10 cellular contexts compared by ENCODE assay signal in the genomic region with DNA sequence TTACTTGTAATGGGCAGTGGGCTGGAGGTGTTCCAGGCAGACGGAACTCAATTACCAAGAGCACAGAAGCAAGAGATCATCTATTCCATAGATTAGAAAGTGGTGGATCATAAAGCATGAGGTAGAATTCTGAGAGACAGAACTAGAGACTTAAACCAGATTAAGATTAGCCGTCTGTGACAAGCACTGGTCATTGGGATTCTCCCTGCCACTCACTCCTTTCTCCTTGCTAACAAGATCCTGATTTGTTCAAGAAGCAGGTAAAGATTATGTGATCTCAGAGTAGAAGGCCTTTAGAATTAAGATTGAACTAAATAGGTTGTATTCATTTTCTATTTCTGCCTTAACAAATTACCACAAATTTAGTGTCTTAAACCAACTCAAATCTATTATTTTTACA. TPM values are rescaled to one million over a fixed set of nuclear protein-coding genes. Genes with fewer than 3 reads are reported as not detected.
A peak's percentile ranks its signal among the peaks of the same experiment; 100 is the strongest.
DNase-seq lines count a peak whose midpoint lies in the region; ATAC-seq and TF ChIP-seq lines count a peak whose summit lies in the region.
"Had no signal": no experiment of that assay in that cellular context is flagged by ENCODE, and none has a peak within 500 bp of the region (broad histone marks: within the 10 kb centered on the region; RNA-seq: fewer than 3 reads in every experiment).

No MANE protein-coding gene starts in this region.

- H3K27ac ChIP-seq in PC-3 (ENCODE audit: low read length) = no peak overlapping the region
- no peak overlapping the region for H3K27ac ChIP-seq in fibroblast of lung (ENCODE audit: insufficient read depth, low read length)
- peak overlapping the region in 6 of 8 donors; percentile 90 to 94 (median 93) for H3K27ac ChIP-seq in spleen

- 0 out of 2 replicates have a peak, but pooled peaks cover 3% of the 10 kb centered on the region for H3K36me3 ChIP-seq in PC-3 (ENCODE audit: low read depth, low read length)
- H3K36me3 ChIP-seq in fibroblast of lung (ENCODE audit: control insufficient read depth, insufficient read depth, low read length) = peaks cover 3% of the 10 kb centered on the region
- peaks cover 0 to 6% (median 0%) of the 10 kb centered on the region in 6 donors for H3K36me3 ChIP-seq in spleen

- POLR2A ChIA-PET in activated CD4-positive, alpha-beta T cell treated with anti-CD3 and anti-CD28 coated beads for 36 hours (lab: Charles Lee) = interaction anchor here (0.6 kb wide), 1 partner anchor 1159 kb away, joined by 5 read pairs; no protein-coding TSS in a partner anchor
- POLR2A ChIA-PET in PC-3 (lab: Charles Lee; ENCODE audit: unreplicated experiment) = no interaction called here

- H3K4me3 Mint-ChIP-seq in activated CD4-positive, alpha-beta T cell treated with anti-CD3 and anti-CD28 coated beads for 36 hours = peak overlapping the region; percentile 90

- CTCF ChIA-PET in activated CD4-positive, alpha-beta T cell treated with anti-CD3 and anti-CD28 coated beads for 36 hours (lab: Charles Lee) = no interaction called here
- CTCF ChIA-PET in PC-3 (lab: Charles Lee) = no interaction called here

- H3K4me2 ChIP-seq in PC-3 (ENCODE audit: low read length) = peak overlapping the region; percentile 95
- peak overlapping the region; percentile 88 for H3K4me2 ChIP-seq in fibroblast of lung (ENCODE audit: extremely low read depth, insufficient read depth, low read length)

- H3K27me3 ChIP-seq in PC-3 (ENCODE audit: low read length) = no peaks in the 10 kb centered on the region
- no peaks in the 10 kb centered on the region for H3K27me3 ChIP-seq in fibroblast of lung (ENCODE audit: control insufficient read depth, insufficient read depth, low read length)
- H3K27me3 ChIP-seq in spleen (replicated peaks in 1 of 7) = no peaks in the 10 kb centered on the region
- H3K27me3 ChIP-seq: brain microvascular endothelial cell had no signal

- ATAC-seq in activated CD4-positive, alpha-beta T cell treated with anti-CD3 and anti-CD28 coated beads for 36 hours = no peak
- ATAC-seq in PC-3 = no peak
- ATAC-seq in left cardiac atrium = no peak

- H3K4me3 ChIP-seq in PC-3 (ENCODE audit: low read length) (no peak overlapping the region; the same call in 1 of the 2 replicates), fibroblast of lung (replicated peaks in 1 of 4; ENCODE audit: control extremely low read depth in 1 of 4, insufficient read depth in 1 of 4, low read depth in 3 of 4, low read length in 4 of 4) (peak overlapping the region in 1 of 4 experiments; percentile 80), spleen (peak overlapping the region in 4 of 8 donors; percentile 81 to 92 (median 87))

- WGBS in spleen, 5 donors = 90 to 98% (median 96%) methylated on average over 2 of the region's 2 CpGs

- no TSS peak for BruUV-seq in PC-3 (replicated peaks; lab: Mats Ljungman, UMichigan)

- H3K9ac ChIP-seq in PC-3 (ENCODE audit: low read length) = no peak overlapping the region
- H3K9ac ChIP-seq in fibroblast of lung (ENCODE audit: insufficient read depth, low read length) = no peak overlapping the region

- H3K4me1 ChIP-seq in PC-3 (ENCODE audit: insufficient read depth, low read length) = peaks cover 20% of the 10 kb centered on the region
- peaks cover 10% of the 10 kb centered on the region for H3K4me1 ChIP-seq in fibroblast of lung (ENCODE audit: control insufficient read depth, extremely low read depth, insufficient read depth, low read length)
- H3K4me1 ChIP-seq in spleen = peaks cover 14 to 42% (median 36%) of the 10 kb centered on the region in 6 donors

- H3K4me1 Mint-ChIP-seq in activated CD4-positive, alpha-beta T cell treated with anti-CD3 and anti-CD28 coated beads for 36 hours = peaks cover 26% of the 10 kb centered on the region

- peaks cover 8% of the 10 kb centered on the region; the same call in 1 of the 2 replicates for H4K20me1 ChIP-seq in PC-3 (ENCODE audit: low read length)
- no peaks in the 10 kb centered on the region for H4K20me1 ChIP-seq in fibroblast of lung (ENCODE audit: control insufficient read depth, extremely low read depth, insufficient read depth, low read length)

- H3K9me3 ChIP-seq in PC-3 (ENCODE audit: low read length) (no peaks in the 10 kb centered on the region), fibroblast of lung (ENCODE audit: control insufficient read depth, insufficient read depth, low read depth, low read length) (no peaks in the 10 kb centered on the region), spleen (no peaks in the 10 kb centered on the region)

- no peak for TF ChIP-seq POLR2A in spleen (IDR thresholded peaks at IDR 0.05)

- intact Hi-C loops in activated CD4-positive, alpha-beta T cell treated with anti-CD3 and anti-CD28 coated beads for 36 hours (cut with DNase I, micrococcal nuclease) = loop anchor here (5.0 to 10.0 kb wide), 6 partner anchors 100 to 1813 kb away; a partner anchor contains a TSS
- intact Hi-C loops in PC-3 (cut with micrococcal nuclease) = loop anchor here (5.0 kb wide), 1 partner anchor 1348 kb away; no protein-coding TSS in a partner anchor
- intact Hi-C loops in spleen (cut with DNase I; ENCODE audit: low total_unique reads) = loop anchor here (10.0 kb wide), 1 partner anchor 680 kb away; a partner anchor contains a TSS
- intact Hi-C loops in left cardiac atrium (cut with DNase I) = loop anchor here in 1 of 2 donors (10.0 kb wide), 1 partner anchor 1340 kb away; a partner anchor contains a TSS

- H3F3A ChIP-seq in PC-3 (ENCODE audit: low read length, unreplicated experiment) = no peaks in the 10 kb centered on the region

- no peaks in the 10 kb centered on the region for H3K9me2 ChIP-seq in PC-3 (replicated peaks; ENCODE audit: low read length)

- TF ChIP-seq CTCF in PC-3 (conservative IDR thresholded peaks at IDR 0.05; ENCODE audit: low read depth, low read length) (no peak), fibroblast of lung (conservative IDR thresholded peaks at IDR 0.05 in 1 of 2, IDR thresholded peaks at IDR 0.05 in 1 of 2; ENCODE audit: low read depth in 1 of 2, low read length in 2 of 2) (no peak), spleen (IDR thresholded peaks at IDR 0.05 in 8 of 11, conservative IDR thresholded peaks at IDR 0.05 in 3 of 11) (no peak)

- no peaks in the 10 kb centered on the region for H3K27me3 Mint-ChIP-seq in activated CD4-positive, alpha-beta T cell treated with anti-CD3 and anti-CD28 coated beads for 36 hours

- no peaks in the 10 kb centered on the region for H3K9me3 Mint-ChIP-seq in activated CD4-positive, alpha-beta T cell treated with anti-CD3 and anti-CD28 coated beads for 36 hours (ENCODE audit: low read depth)

- H3K27ac Mint-ChIP-seq in activated CD4-positive, alpha-beta T cell treated with anti-CD3 and anti-CD28 coated beads for 36 hours = peak overlapping the region; percentile 98

- H2AFZ ChIP-seq in PC-3 (ENCODE audit: low read length) (no peak overlapping the region; the same call in 1 of the 2 replicates), fibroblast of lung (ENCODE audit: low read length) (no peak overlapping the region)

- peaks cover 12% of the 10 kb centered on the region for H3K36me3 Mint-ChIP-seq in activated CD4-positive, alpha-beta T cell treated with anti-CD3 and anti-CD28 coated beads for 36 hours (ENCODE audit: low read depth)

- no peak for DNase-seq in activated CD4-positive, alpha-beta T cell treated with anti-CD3 and anti-CD28 coated beads for 36 hours
- DNase-seq in activated CD4-positive, alpha-beta T cell treated with anti-CD3 and anti-CD28 coated beads, Interleukin-2, amount 50 U/mL, for 4 hours = no peak
- DNase-seq in PC-3 = no peak
- no peak for DNase-seq in fibroblast of lung (ENCODE audit: low read depth in 2 of 2)
- no peak for DNase-seq in spleen
- no peak for DNase-seq in DMS153 (lab: John Stamatoyannopoulos, UW)
- no peak for DNase-seq in NCI-H2171 (lab: John Stamatoyannopoulos, UW)
- DNase-seq in left cardiac atrium = no peak
- DNase-seq: NCI-H2081 had no signal

- H3K79me2 ChIP-seq in PC-3 (ENCODE audit: low read length) (peaks cover 34% of the 10 kb centered on the region), fibroblast of lung (ENCODE audit: control insufficient read depth, insufficient read depth, low read length) (peaks cover 26% of the 10 kb centered on the region)

RNA-seq across cellular contexts. Expression of a gene that starts 1.5 kb away (rescaled TPM):
- 10 to 100 TPM; 29.5 to 50.2 TPM for total RNA-seq in activated CD4-positive, alpha-beta T cell treated with anti-CD3 and anti-CD28 coated beads for 36 hours
- total RNA-seq in PC-3 (2014; rRNA removed) (18.1 and 25.1 TPM in 2 replicates), fibroblast of lung (51.1 and 63.6 TPM in 2 replicates), spleen (10 to 100 TPM; 18.3 to 37.1 (median 23.4) TPM), left cardiac atrium (10 to 100 TPM; 17.6 to 27.4 TPM)
- polyA plus RNA-seq in fibroblast of lung (31.3 and 39.5 TPM in 2 replicates), spleen (1 to 10 TPM; 3.4 to 4.9 (median 4.9) TPM)
- 21.2 and 25.2 TPM in 2 replicates for polyA plus RNA-seq in fibroblast of lung (2012)
- polyA minus RNA-seq in fibroblast of lung (ENCODE audit: low replicate concordance) = 1.5 and 3.5 TPM in 2 replicates

Comparison
In these comparisons a context has a peak if more than half of its experiments do, and no peak if none do; other contexts are left out.
1. H3K27ac ChIP-seq: peak in spleen (6 of 8); none in PC-3 (single experiment) and fibroblast of lung (single experiment).